ENCODE assay signal across 1 cellular context in genomic region chr10:45044290-45044689, GRCh38.
A peak's percentile ranks its signal among the peaks of the same experiment; 100 is the strongest.
TF ChIP-seq lines count a peak whose summit lies in the region.

No MANE protein-coding gene starts in this region.

TF ChIP-seq in GM23338, 12 proteins besides CTCF, POLR2A, EP300 and RAD21 (continued from another document):
- peak; percentile 76 for TF ChIP-seq ZNF462 (CRISPR knock-in tag; IDR thresholded peaks at IDR 0.05)
